In the genomic region with DNA sequence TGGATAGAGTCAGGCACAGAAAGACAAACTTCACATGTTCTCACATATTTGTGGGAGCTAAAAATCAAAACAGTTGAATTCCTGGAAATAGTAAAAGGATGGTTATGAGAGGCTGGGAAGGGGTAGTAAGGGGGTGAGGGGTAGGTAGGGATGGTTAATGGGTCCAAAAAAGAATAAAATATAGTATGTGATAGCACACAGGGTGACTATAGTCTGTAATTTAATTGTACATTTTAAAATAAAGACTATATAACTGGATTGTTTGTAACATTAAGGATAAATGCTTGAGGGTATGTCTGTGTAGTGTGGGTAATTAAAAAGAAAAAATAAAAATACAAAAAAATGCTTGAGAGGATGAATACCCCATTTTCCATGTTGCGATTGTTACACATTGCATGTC, we compare ENCODE assay signal across 18 cellular contexts. TPM values are rescaled to one million over a fixed set of nuclear protein-coding genes. Genes with fewer than 3 reads are reported as not detected.
A peak's percentile ranks its signal among the peaks of the same experiment; 100 is the strongest.
DNase-seq lines count a peak whose midpoint lies in the region; ATAC-seq and TF ChIP-seq lines count a peak whose summit lies in the region.
"Had no signal": no experiment of that assay in that cellular context is flagged by ENCODE, and none has a peak within 500 bp of the region (broad histone marks: within the 10 kb centered on the region; RNA-seq: fewer than 3 reads in every experiment).

No MANE protein-coding gene starts in this region.

- intact Hi-C loops in Calu3 (cut with micrococcal nuclease; ENCODE audit: unreplicated experiment): loop anchor here (5.0 kb wide), 1 partner anchor 40 kb away; a partner anchor contains a TSS

- no peak for DNase-seq in activated naive CD8-positive, alpha-beta T cell treated with anti-CD3 and anti-CD28 coated beads, Interleukin-2, amount 50 U/mL, for 24 hours
- no peak for DNase-seq in activated naive CD8-positive, alpha-beta T cell treated with anti-CD3 and anti-CD28 coated beads for 36 hours
- DNase-seq in Calu3 (no peak), T-helper 17 cell (no peak), AG20443 (ENCODE audit: low spot score) (no peak)
- DNase-seq: AML-193; BE2C; CD4-positive, alpha-beta T cell; CD8-positive, alpha-beta memory T cell; DMS53; DMS79 treated with DMSO at 0.1 percent for 48 hours; GF-D8; H9 had no signal

- H3K27ac Mint-ChIP-seq in activated naive CD8-positive, alpha-beta T cell treated with anti-CD3 and anti-CD28 coated beads, Interleukin-2, amount 50 U/mL, for 24 hours: peak overlapping the region; percentile 34
- no peak overlapping the region for H3K27ac Mint-ChIP-seq in activated naive CD8-positive, alpha-beta T cell treated with anti-CD3 and anti-CD28 coated beads for 36 hours
- H3K27ac Mint-ChIP-seq in Calu3 (ENCODE audit: unreplicated experiment) (peak overlapping the region; percentile 48), T-helper 17 cell (peak overlapping the region; percentile 47)
- H3K27ac Mint-ChIP-seq: CD4-positive, alpha-beta T cell; CD8-positive, alpha-beta memory T cell; GM23338 had no signal

- H3K9me3 ChIP-seq in T-helper 17 cell (ENCODE audit: control insufficient read depth, low read length, poor library complexity, severe bottlenecking): no peaks in the 10 kb centered on the region
- H3K9me3 ChIP-seq: BE2C; BLaER1 treated with 17β-estradiol and CSF1 and Interleukin-3, amounts not matched to agents 10 nM and 100 nM had no signal

- no peaks in the 10 kb centered on the region for H3K27me3 Mint-ChIP-seq in activated naive CD8-positive, alpha-beta T cell treated with anti-CD3 and anti-CD28 coated beads, Interleukin-2, amount 50 U/mL, for 24 hours
- no peaks in the 10 kb centered on the region for H3K27me3 Mint-ChIP-seq in activated naive CD8-positive, alpha-beta T cell treated with anti-CD3 and anti-CD28 coated beads for 36 hours
- no peaks in the 10 kb centered on the region for H3K27me3 Mint-ChIP-seq in Calu3 (ENCODE audit: unreplicated experiment)
- H3K27me3 Mint-ChIP-seq in T-helper 17 cell: no peaks in the 10 kb centered on the region
- H3K27me3 Mint-ChIP-seq: CD4-positive, alpha-beta T cell; CD8-positive, alpha-beta memory T cell had no signal

- no peak for ATAC-seq in activated naive CD8-positive, alpha-beta T cell treated with anti-CD3 and anti-CD28 coated beads, Interleukin-2, amount 50 U/mL, for 24 hours
- ATAC-seq in T-helper 17 cell: no peak
- ATAC-seq: HCT116 had no signal

- no peak for TF ChIP-seq CTCF in 22Rv1 (IDR thresholded peaks at IDR 0.05)
- no peak for TF ChIP-seq CTCF in Calu3 (IDR thresholded peaks at IDR 0.05; ENCODE audit: unreplicated experiment)

- no peaks in the 10 kb centered on the region for H3K9me3 Mint-ChIP-seq in activated naive CD8-positive, alpha-beta T cell treated with anti-CD3 and anti-CD28 coated beads, Interleukin-2, amount 50 U/mL, for 24 hours
- no peaks in the 10 kb centered on the region for H3K9me3 Mint-ChIP-seq in activated naive CD8-positive, alpha-beta T cell treated with anti-CD3 and anti-CD28 coated beads for 36 hours
- H3K9me3 Mint-ChIP-seq in Calu3 (ENCODE audit: low read depth, unreplicated experiment): no peaks in the 10 kb centered on the region
- H3K9me3 Mint-ChIP-seq: CD14-positive monocyte; CD4-positive, alpha-beta T cell; CD8-positive, alpha-beta memory T cell; GM23338; H9 had no signal

- peak overlapping the region; percentile 46; the same call in 1 of the 2 replicates for H3K27ac ChIP-seq in 22Rv1
- H3K27ac ChIP-seq: BLaER1 treated with 17β-estradiol and CSF1 and Interleukin-3, amounts not matched to agents 10 nM and 100 nM had no signal

- peaks cover 9% of the 10 kb centered on the region for H3K4me1 Mint-ChIP-seq in activated naive CD8-positive, alpha-beta T cell treated with anti-CD3 and anti-CD28 coated beads, Interleukin-2, amount 50 U/mL, for 24 hours
- peaks cover 19% of the 10 kb centered on the region for H3K4me1 Mint-ChIP-seq in activated naive CD8-positive, alpha-beta T cell treated with anti-CD3 and anti-CD28 coated beads for 36 hours
- H3K4me1 Mint-ChIP-seq in Calu3 (ENCODE audit: low read depth, unreplicated experiment): peaks cover 7% of the 10 kb centered on the region
- H3K4me1 Mint-ChIP-seq in T-helper 17 cell: peaks cover 8% of the 10 kb centered on the region
- H3K4me1 Mint-ChIP-seq: GM23338, H9 had no signal

- BruUV-seq in Calu3 (replicated peaks; lab: Mats Ljungman, UMichigan): no TSS peak

- H3K36me3 Mint-ChIP-seq in activated naive CD8-positive, alpha-beta T cell treated with anti-CD3 and anti-CD28 coated beads, Interleukin-2, amount 50 U/mL, for 24 hours (ENCODE audit: low read depth): peaks cover 43% of the 10 kb centered on the region
- H3K36me3 Mint-ChIP-seq in activated naive CD8-positive, alpha-beta T cell treated with anti-CD3 and anti-CD28 coated beads for 36 hours: peaks cover 38% of the 10 kb centered on the region
- H3K36me3 Mint-ChIP-seq in Calu3 (ENCODE audit: insufficient read depth, unreplicated experiment) (peaks cover 73% of the 10 kb centered on the region), T-helper 17 cell (ENCODE audit: low read depth) (peaks cover 2% of the 10 kb centered on the region)

- H3K4me3 Mint-ChIP-seq in activated naive CD8-positive, alpha-beta T cell treated with anti-CD3 and anti-CD28 coated beads, Interleukin-2, amount 50 U/mL, for 24 hours: no peak overlapping the region
- H3K4me3 Mint-ChIP-seq in activated naive CD8-positive, alpha-beta T cell treated with anti-CD3 and anti-CD28 coated beads for 36 hours: no peak overlapping the region
- no peak overlapping the region for H3K4me3 Mint-ChIP-seq in Calu3 (ENCODE audit: low read depth, unreplicated experiment)
- H3K4me3 Mint-ChIP-seq in T-helper 17 cell: no peak overlapping the region
- H3K4me3 Mint-ChIP-seq: CD14-positive monocyte; CD4-positive, alpha-beta T cell; CD8-positive, alpha-beta memory T cell; GM23338; H9 had no signal

- CTCF ChIA-PET in Calu3 (lab: Charles Lee): no interaction called here

RNA-seq across cellular contexts. Expression of a gene that starts 9.9 kb away (rescaled TPM):
- 100 to 1,000 TPM; 224 to 225 TPM for total RNA-seq in activated naive CD8-positive, alpha-beta T cell treated with anti-CD3 and anti-CD28 coated beads for 36 hours
- total RNA-seq in Calu3 (2022) (202 and 205 TPM in 2 replicates), T-helper 17 cell (100 to 1,000 TPM; 257 to 285 TPM)

RNA-seq across cellular contexts. Expression of a gene that starts 39.9 kb away (rescaled TPM):
- 1 to 10 TPM; 4.3 to 4.8 TPM for total RNA-seq in activated naive CD8-positive, alpha-beta T cell treated with anti-CD3 and anti-CD28 coated beads for 36 hours
- total RNA-seq in Calu3 (2022): 39.7 and 42.3 TPM in 2 replicates
- total RNA-seq in T-helper 17 cell: 10 to 100 TPM in 1 of 2 donors, 1 to 10 TPM in 1; 9.9 to 11.6 TPM
